ENCODE assay signal across 16 cellular contexts in genomic region chr20:7742479-7742878, GRCh38.
A peak's percentile ranks its signal among the peaks of the same experiment; 100 is the strongest.
DNase-seq lines count a peak whose midpoint lies in the region; ATAC-seq and TF ChIP-seq lines count a peak whose summit lies in the region.
"Had no signal": no experiment of that assay in that cellular context is flagged by ENCODE, and none has a peak within 500 bp of the region (broad histone marks: within the 10 kb centered on the region; RNA-seq: fewer than 3 reads in every experiment).

No MANE protein-coding gene starts in this region.

- no peak overlapping the region for H3K27ac ChIP-seq in body of pancreas
- H3K27ac ChIP-seq: C4-2B, KMS-11, right lobe of liver had no signal

- DNase-seq in DMS53 (lab: John Stamatoyannopoulos, UW): peak; percentile 86
- peak; percentile 42 for DNase-seq in NCI-H1694 treated with DMSO at 0.1 percent for 48 hours (lab: John Stamatoyannopoulos, UW)
- DNase-seq in body of pancreas: peak in 3 of 4 donors; percentile 34 to 68 (median 49)
- peak; percentile 2 for DNase-seq in kidney tubule cell (ENCODE audit: low spot score)
- DNase-seq in left ventricle myocardium superior: no peak
- no peak for DNase-seq in effector CD8-positive, alpha-beta T cell (lab: John Stamatoyannopoulos, UW)
- no peak for DNase-seq in cerebellar cortex (ENCODE audit: low spot score)
- DNase-seq in HAP-1 (ENCODE audit: low spot score in 2 of 2): no peak
- DNase-seq: activated CD8-positive, alpha-beta T cell treated with anti-CD3 and anti-CD28 coated beads, Interleukin-2, amount 10 ng/mL, durations not matched to agents 7 days and 5 days; activated effector memory CD4-positive, alpha-beta T cell treated with Interleukin-2 at 50 U/mL for 16 hours; immature natural killer cell; naive B cell; NCI-H2029 had no signal

- no peaks in the 10 kb centered on the region for H3K36me3 ChIP-seq in body of pancreas (replicated peaks in 1 of 2; ENCODE audit: insufficient read depth in 1 of 2, low read depth in 2 of 2)
- H3K36me3 ChIP-seq in HAP-1 (replicated peaks): no peaks in the 10 kb centered on the region
- H3K36me3 ChIP-seq: right lobe of liver had no signal

- in situ Hi-C loops in HAP-1 (cut with MboI; ENCODE audit: low sequenced_read_pairs): no loop called here

- TF ChIP-seq CTCF in body of pancreas (IDR thresholded peaks at IDR 0.05): no peak

- H3K4me1 ChIP-seq in body of pancreas (no peaks in the 10 kb centered on the region), HAP-1 (no peaks in the 10 kb centered on the region)
- H3K4me1 ChIP-seq: right lobe of liver had no signal

- WGBS in body of pancreas, 2 donors: 17 to 18% methylated on average over 2 of the region's 2 CpGs

- H3K27me3 ChIP-seq in body of pancreas (no peaks in the 10 kb centered on the region), HAP-1 (ENCODE audit: low read depth) (no peaks in the 10 kb centered on the region)
- H3K27me3 ChIP-seq: right lobe of liver had no signal

- intact Hi-C loops in body of pancreas (cut with DNase I): no loop called here
- intact Hi-C loops in left ventricle myocardium superior (cut with micrococcal nuclease): no loop called here

- H3K4me3 ChIP-seq in body of pancreas: no peak overlapping the region
- no peak overlapping the region for H3K4me3 ChIP-seq in HAP-1
- H3K4me3 ChIP-seq: right lobe of liver had no signal

- no peak for TF ChIP-seq POLR2A in body of pancreas (IDR thresholded peaks at IDR 0.05)

- H3K9me3 ChIP-seq in body of pancreas (no peaks in the 10 kb centered on the region), HAP-1 (no peaks in the 10 kb centered on the region)
- H3K9me3 ChIP-seq: right lobe of liver had no signal

- ATAC-seq in body of pancreas (no peak), left ventricle myocardium superior (no peak)
- ATAC-seq: activated CD8-positive, alpha-beta T cell treated with anti-CD3 and anti-CD28 coated beads, Interleukin-2, amount 10 ng/mL, durations not matched to agents 7 days and 5 days had no signal

Comparison
In these comparisons a context has a peak if more than half of its experiments do, and no peak if none do; other contexts are left out.
1. DNase-seq: peak in DMS53 (single experiment), NCI-H1694 treated with DMSO at 0.1 percent for 48 hours (single experiment), body of pancreas (3 of 4) and kidney tubule cell (single experiment); none in left ventricle myocardium superior (single experiment), effector CD8-positive, alpha-beta T cell (single experiment), cerebellar cortex (single experiment) and HAP-1 (0 of 2).